Comparison of ENCODE assay signal across 34 cellular contexts in genomic region chr17:81204578-81204977, GRCh38. TPM values are rescaled to one million over a fixed set of nuclear protein-coding genes. Genes with fewer than 3 reads are reported as not detected.
"Had no signal": no experiment of that assay in that cellular context is flagged by ENCODE, and none has a peak within 500 bp of the region (broad histone marks: within the 10 kb centered on the region; RNA-seq: fewer than 3 reads in every experiment).

No MANE protein-coding gene starts in this region.

- H3K36me3 Mint-ChIP-seq: activated CD8-positive, alpha-beta memory T cell treated with anti-CD3 and anti-CD28 coated beads, Interleukin-2, amount 10 ng/mL, durations not matched to agents 7 days and 5 days; activated naive CD8-positive, alpha-beta T cell treated with anti-CD3 and anti-CD28 coated beads for 36 hours had no signal

- H3K27ac Mint-ChIP-seq: activated B cell treated with CpG ODN at 0.5 μM for 24 hours; activated CD4-positive, alpha-beta memory T cell treated with anti-CD3 and anti-CD28 coated beads, Interleukin-2, amount 10 ng/mL, durations not matched to agents 7 days and 5 days; activated CD8-positive, alpha-beta memory T cell treated with anti-CD3 and anti-CD28 coated beads, Interleukin-2, amount 10 ng/mL, durations not matched to agents 7 days and 5 days; activated naive CD8-positive, alpha-beta T cell treated with anti-CD3 and anti-CD28 coated beads for 36 hours had no signal

- DNase-seq: activated B cell treated with CpG ODN at 0.5 μM for 24 hours; activated CD4-positive, alpha-beta memory T cell treated with anti-CD3 and anti-CD28 coated beads, Interleukin-2, amount 10 ng/mL, durations not matched to agents 7 days and 5 days; activated CD4-positive, alpha-beta T cell treated with anti-CD3 and anti-CD28 coated beads for 1 hour; activated CD4-positive, alpha-beta T cell treated with anti-CD3 and anti-CD28 coated beads for 48 hours; activated CD8-positive, alpha-beta memory T cell treated with anti-CD3 and anti-CD28 coated beads for 24 hours; activated CD8-positive, alpha-beta memory T cell treated with anti-CD3 and anti-CD28 coated beads, Interleukin-2, amount 10 ng/mL, durations not matched to agents 7 days and 5 days; activated CD8-positive, alpha-beta memory T cell treated with anti-CD3 and anti-CD28 coated beads, Interleukin-2, amount 50 U/mL, for 48 hours; activated effector memory CD4-positive, alpha-beta T cell treated with anti-CD3 and anti-CD28 coated beads, Interleukin-2, amount 50 U/mL, for 16 hours; activated naive CD4-positive, alpha-beta T cell; activated naive CD4-positive, alpha-beta T cell treated with anti-CD3 and anti-CD28 coated beads, Interleukin-2, amount 50 U/mL, for 16 hours; activated naive CD8-positive, alpha-beta T cell treated with anti-CD3 and anti-CD28 coated beads for 36 hours; activated T-cell treated with anti-CD3 and anti-CD28 coated beads, Interleukin-2, amount 50 U/mL, for 48 hours; amniotic stem cell; aorta; brain microvascular endothelial cell; Karpas-422; KBM-7; NCI-H1048; NCI-H1105 treated with DMSO at 0.1 percent for 48 hours; NCI-H1436; NCI-H1694; NCI-H1930; NCI-H2081 treated with DMSO at 0.1 percent for 48 hours; NCI-H226; NCI-H446 treated with DMSO at 0.1 percent for 48 hours; NCI-H524; PC-3; Right ventricle myocardium superior; SW 1271; T-helper 1 cell; T-helper 2 cell; T-helper 9 cell had no signal

- H3K36me3 ChIP-seq: brain microvascular endothelial cell, cardiac muscle cell had no signal

- H3K4me3 Mint-ChIP-seq: activated B cell treated with CpG ODN at 0.5 μM for 24 hours; activated CD4-positive, alpha-beta memory T cell treated with anti-CD3 and anti-CD28 coated beads, Interleukin-2, amount 10 ng/mL, durations not matched to agents 7 days and 5 days; activated CD8-positive, alpha-beta memory T cell treated with anti-CD3 and anti-CD28 coated beads, Interleukin-2, amount 10 ng/mL, durations not matched to agents 7 days and 5 days; activated naive CD8-positive, alpha-beta T cell treated with anti-CD3 and anti-CD28 coated beads for 36 hours had no signal

- H3K27me3 Mint-ChIP-seq: activated B cell treated with CpG ODN at 0.5 μM for 24 hours; activated CD4-positive, alpha-beta memory T cell treated with anti-CD3 and anti-CD28 coated beads, Interleukin-2, amount 10 ng/mL, durations not matched to agents 7 days and 5 days; activated CD8-positive, alpha-beta memory T cell treated with anti-CD3 and anti-CD28 coated beads, Interleukin-2, amount 10 ng/mL, durations not matched to agents 7 days and 5 days; activated naive CD8-positive, alpha-beta T cell treated with anti-CD3 and anti-CD28 coated beads for 36 hours had no signal

- H3K4me1 Mint-ChIP-seq: activated CD4-positive, alpha-beta memory T cell treated with anti-CD3 and anti-CD28 coated beads, Interleukin-2, amount 10 ng/mL, durations not matched to agents 7 days and 5 days; activated CD8-positive, alpha-beta memory T cell treated with anti-CD3 and anti-CD28 coated beads, Interleukin-2, amount 10 ng/mL, durations not matched to agents 7 days and 5 days; activated naive CD8-positive, alpha-beta T cell treated with anti-CD3 and anti-CD28 coated beads for 36 hours had no signal

- H3K4me3 ChIP-seq: cardiac muscle cell had no signal

- ATAC-seq: activated CD8-positive, alpha-beta memory T cell treated with anti-CD3 and anti-CD28 coated beads, Interleukin-2, amount 10 ng/mL, durations not matched to agents 7 days and 5 days; PC-3 had no signal

- H3K9me3 Mint-ChIP-seq: activated B cell treated with CpG ODN at 0.5 μM for 24 hours; activated CD4-positive, alpha-beta memory T cell treated with anti-CD3 and anti-CD28 coated beads, Interleukin-2, amount 10 ng/mL, durations not matched to agents 7 days and 5 days; activated naive CD8-positive, alpha-beta T cell treated with anti-CD3 and anti-CD28 coated beads for 36 hours had no signal

RNA-seq across cellular contexts. Expression of gene PVALEF, which starts 39.3 kb away (rescaled TPM):
- total RNA-seq: activated B cell treated with CpG ODN at 0.5 μM for 24 hours; activated CD4-positive, alpha-beta memory T cell treated with anti-CD3 and anti-CD28 coated beads, Interleukin-2, amount 10 ng/mL, durations not matched to agents 7 days and 5 days; activated CD8-positive, alpha-beta memory T cell treated with anti-CD3 and anti-CD28 coated beads, Interleukin-2, amount 10 ng/mL, durations not matched to agents 7 days and 5 days; activated naive CD8-positive, alpha-beta T cell treated with anti-CD3 and anti-CD28 coated beads for 36 hours; aorta; MCF 10A; PC-3; Right ventricle myocardium superior had no signal
